ENCODE assay signal across 11 cellular contexts in the genomic region with DNA sequence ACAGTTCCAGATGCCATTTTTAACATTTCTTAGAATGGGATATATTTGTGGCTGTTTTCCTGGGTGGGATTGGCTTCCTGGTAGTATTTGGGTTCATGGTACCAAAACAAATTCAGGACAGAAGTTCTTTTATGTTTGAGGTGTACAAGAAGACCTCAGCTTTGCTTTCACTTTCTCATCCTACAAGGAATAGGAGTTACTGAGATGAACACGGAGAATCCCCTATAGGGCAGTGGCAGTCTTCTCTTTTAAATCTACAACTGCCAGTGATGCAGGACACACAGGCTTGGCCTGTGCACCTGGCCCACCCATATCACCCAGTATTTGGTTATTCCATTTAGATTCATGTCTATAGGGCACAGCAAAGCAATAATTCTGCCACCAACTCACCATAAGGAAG. TPM values are rescaled to one million over a fixed set of nuclear protein-coding genes. Genes with fewer than 3 reads are reported as not detected.
DNase-seq lines count a peak whose midpoint lies in the region; ATAC-seq and TF ChIP-seq lines count a peak whose summit lies in the region.
"Had no signal": no experiment of that assay in that cellular context is flagged by ENCODE, and none has a peak within 500 bp of the region (broad histone marks: within the 10 kb centered on the region; RNA-seq: fewer than 3 reads in every experiment).

No MANE protein-coding gene starts in this region.

- no peak overlapping the region for H3K27ac ChIP-seq in uterus
- no peak overlapping the region for H3K27ac ChIP-seq in stomach

- intact Hi-C loops in uterus (cut with DNase I; ENCODE audit: low total_unique reads) (no loop called here), stomach (cut with DNase I; ENCODE audit: low total_unique reads) (no loop called here)

- TF ChIP-seq POLR2A in uterus (IDR thresholded peaks at IDR 0.05): no peak
- TF ChIP-seq POLR2A in stomach (IDR thresholded peaks at IDR 0.05): no peak

- TF ChIP-seq CTCF in GM13976 (IDR thresholded peaks at IDR 0.05; ENCODE audit: borderline replicate concordance, control extremely low read depth, extremely low read depth, insufficient read depth, missing control alignments): no peak
- no peak for TF ChIP-seq CTCF in uterus (IDR thresholded peaks at IDR 0.05)
- TF ChIP-seq CTCF in stomach (IDR thresholded peaks at IDR 0.05): no peak

- H3K9me3 ChIP-seq in uterus (peaks cover 0 to 17% of the 10 kb centered on the region in 2 donors), stomach (peaks cover 0 to 25% (median 7%) of the 10 kb centered on the region in 4 donors)

- whole genome bisulfite sequencing in stomach, 5 donors: 85 to 94% (median 89%) methylated on average over 1 of the region's 1 CpG

- DNase-seq in GM13976 (ENCODE audit: low spot score): peak; percentile 32
- peak; percentile 6 for DNase-seq in RPMI7951 (ENCODE audit: low read depth)
- DNase-seq in activated naive CD4-positive, alpha-beta T cell treated with anti-CD3 and anti-CD28 coated beads, Interleukin-2, amount 50 U/mL, for 16 hours: no peak
- DNase-seq in GF-D8 (lab: John Stamatoyannopoulos, UW): no peak
- DNase-seq in uterus: no peak
- DNase-seq in stomach: no peak
- DNase-seq: COR-L47; right cardiac atrium; stimulated activated CD8-positive, alpha-beta memory T cell treated with anti-CD3 and anti-CD28 coated beads, Interleukin-4, amount 100 ng/mL, for 48 hours had no signal

- TF ChIP-seq EP300 in stomach (IDR thresholded peaks at IDR 0.05): no peak

- H3K27me3 ChIP-seq in uterus: no peaks in the 10 kb centered on the region
- no peaks in the 10 kb centered on the region for H3K27me3 ChIP-seq in stomach

- H3K4me1 ChIP-seq in uterus: no peaks in the 10 kb centered on the region
- peaks cover 0 to 10% (median 0%) of the 10 kb centered on the region in 4 donors for H3K4me1 ChIP-seq in stomach

- in situ Hi-C loops in GM13976 (cut with MboI; ENCODE audit: low sequenced_read_pairs, unreplicated experiment): no loop called here

- H3K4me3 ChIP-seq in uterus (no peak overlapping the region), stomach (no peak overlapping the region)

- H3K36me3 ChIP-seq in uterus (no peaks in the 10 kb centered on the region), stomach (peaks cover 0 to 42% (median 11%) of the 10 kb centered on the region in 4 donors)

- ATAC-seq in GM19372 (IDR thresholded peaks at IDR 0.05; ENCODE audit: low read depth, unreplicated experiment): peak; percentile 71
- ATAC-seq in HG02885 (IDR thresholded peaks at IDR 0.05; ENCODE audit: poor library complexity, unreplicated experiment): peak; percentile 92
- ATAC-seq: right cardiac atrium had no signal

RNA-seq across cellular contexts. Expression of a gene that starts 35.2 kb away (rescaled TPM):
- total RNA-seq in RPMI7951 (2014; rRNA removed; shearing (Covaris generic)): 6.4 and 9.3 TPM in 2 replicates
- total RNA-seq in uterus (10 to 100 TPM in 3 of 4 donors, 1 to 10 TPM in 1; 7.4 to 34.5 (median 17.1) TPM), stomach (10 to 100 TPM in 4 of 5 donors, 1 to 10 TPM in 1; 1.8 to 36.0 (median 22.0) TPM)
- 1 to 10 TPM; 1.8 to 3.4 (median 2.0) TPM for polyA plus RNA-seq in stomach

Comparison
In these comparisons a context has a peak if more than half of its experiments do, and no peak if none do; other contexts are left out.
1. DNase-seq: peak in GM13976 (single experiment) and RPMI7951 (single experiment); none in activated naive CD4-positive, alpha-beta T cell treated with anti-CD3 and anti-CD28 coated beads, Interleukin-2, amount 50 U/mL, for 16 hours (single experiment), GF-D8 (single experiment), uterus (0 of 2) and stomach (single experiment).